In the genomic region with DNA sequence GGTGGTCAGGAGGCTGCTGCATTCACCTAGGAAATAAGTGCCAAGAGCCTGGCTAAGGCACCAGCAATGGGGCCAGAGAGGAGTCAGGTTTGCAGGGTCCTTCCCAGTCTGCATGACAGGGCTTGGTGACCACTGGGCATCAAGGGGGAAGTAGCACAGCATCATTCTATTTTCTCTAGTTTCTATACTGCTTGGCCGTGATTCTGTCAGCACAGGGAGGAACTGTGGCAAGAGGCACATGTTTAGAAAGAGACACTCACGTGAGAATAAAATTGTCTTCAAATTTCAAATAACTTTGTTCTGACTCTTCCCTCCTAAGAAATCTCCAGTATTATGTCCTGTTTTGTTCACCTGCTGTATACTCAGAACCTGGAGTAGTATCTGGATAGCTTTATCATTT, we compare ENCODE assay signal across 2 cellular contexts.
TF ChIP-seq lines count a peak whose summit lies in the region.

No MANE protein-coding gene starts in this region.

TF ChIP-seq in liver, 16 proteins besides CTCF, POLR2A, EP300 and RAD21 (continued from another document):
- TF ChIP-seq ZBTB33 (IDR thresholded peaks at IDR 0.05): no peak
- TF ChIP-seq FOXA2 (IDR thresholded peaks at IDR 0.05): no peak
TF ChIP-seq in liver: peak in this region for 0.

TF ChIP-seq in HepG2, 621 proteins besides CTCF, POLR2A, EP300 and RAD21 (continued from another document):
- TF ChIP-seq ARID5B (CRISPR knock-in tag; IDR thresholded peaks at IDR 0.05) (no peak), HES4 (CRISPR knock-in tag; IDR thresholded peaks at IDR 0.05; ENCODE audit: borderline replicate concordance) (no peak), NCOA5 (CRISPR knock-in tag; IDR thresholded peaks at IDR 0.05) (no peak), ZNF713 (CRISPR knock-in tag; IDR thresholded peaks at IDR 0.05) (no peak), ZNF546 (CRISPR knock-in tag; conservative IDR thresholded peaks at IDR 0.05) (no peak), MLX (CRISPR knock-in tag; IDR thresholded peaks at IDR 0.05) (no peak), CEBPG (CRISPR knock-in tag; IDR thresholded peaks at IDR 0.05) (no peak), ZNF547 (CRISPR knock-in tag; IDR thresholded peaks at IDR 0.05) (no peak), ZNF850 (CRISPR knock-in tag; conservative IDR thresholded peaks at IDR 0.05) (no peak), HNRNPL (IDR thresholded peaks at IDR 0.05; ENCODE audit: low read depth, low read length) (no peak), ZNF17 (CRISPR knock-in tag; IDR thresholded peaks at IDR 0.05) (no peak), YEATS2 (CRISPR knock-in tag; IDR thresholded peaks at IDR 0.05; ENCODE audit: borderline replicate concordance) (no peak), ZBTB20 (CRISPR knock-in tag; IDR thresholded peaks at IDR 0.05; ENCODE audit: borderline replicate concordance, low read depth) (no peak), SRSF1 (optimal IDR thresholded peaks at IDR 0.05; ENCODE audit: low read depth, low read length) (no peak), ZNF615 (CRISPR knock-in tag; IDR thresholded peaks at IDR 0.05; ENCODE audit: borderline replicate concordance) (no peak), MTA1 (CRISPR knock-in tag; IDR thresholded peaks at IDR 0.05; ENCODE audit: borderline replicate concordance) (no peak)
- TF ChIP-seq, protein P1, sequence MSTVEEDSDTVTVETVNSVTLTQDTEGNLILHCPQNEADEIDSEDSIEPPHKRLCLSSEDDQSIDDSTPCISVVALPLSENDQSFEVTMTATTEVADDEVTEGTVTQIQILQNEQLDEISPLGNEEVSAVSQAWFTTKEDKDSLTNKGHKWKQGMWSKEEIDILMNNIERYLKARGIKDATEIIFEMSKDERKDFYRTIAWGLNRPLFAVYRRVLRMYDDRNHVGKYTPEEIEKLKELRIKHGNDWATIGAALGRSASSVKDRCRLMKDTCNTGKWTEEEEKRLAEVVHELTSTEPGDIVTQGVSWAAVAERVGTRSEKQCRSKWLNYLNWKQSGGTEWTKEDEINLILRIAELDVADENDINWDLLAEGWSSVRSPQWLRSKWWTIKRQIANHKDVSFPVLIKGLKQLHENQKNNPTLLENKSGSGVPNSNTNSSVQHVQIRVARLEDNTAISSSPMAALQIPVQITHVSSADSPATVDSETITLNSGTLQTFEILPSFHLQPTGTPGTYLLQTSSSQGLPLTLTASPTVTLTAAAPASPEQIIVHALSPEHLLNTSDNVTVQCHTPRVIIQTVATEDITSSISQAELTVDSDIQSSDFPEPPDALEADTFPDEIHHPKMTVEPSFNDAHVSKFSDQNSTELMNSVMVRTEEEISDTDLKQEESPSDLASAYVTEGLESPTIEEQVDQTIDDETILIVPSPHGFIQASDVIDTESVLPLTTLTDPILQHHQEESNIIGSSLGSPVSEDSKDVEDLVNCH (CRISPR knock-in tag; IDR thresholded peaks at IDR 0.05): no peak
